26 cellular contexts compared by ENCODE assay signal in the genomic region with DNA sequence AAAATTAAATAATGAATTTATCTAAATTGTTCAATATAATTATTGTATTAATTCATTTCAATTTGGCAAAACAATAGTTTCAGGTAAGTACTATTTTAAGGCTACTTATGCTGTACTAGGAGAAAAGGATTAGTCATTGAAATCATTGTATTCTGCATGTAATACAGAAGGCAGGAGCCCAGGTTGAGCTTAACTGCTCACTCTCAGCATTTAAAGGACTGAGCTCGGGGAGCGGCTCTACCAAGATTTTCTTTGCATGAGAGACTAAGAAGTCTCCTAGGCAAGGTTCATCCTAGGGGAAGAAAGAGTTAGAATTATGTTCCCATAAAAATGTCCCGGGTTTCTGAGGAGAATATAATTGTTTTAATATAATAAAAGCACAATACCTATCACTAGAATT.
"Had no signal": no experiment of that assay in that cellular context is flagged by ENCODE, and none has a peak within 500 bp of the region (broad histone marks: within the 10 kb centered on the region; RNA-seq: fewer than 3 reads in every experiment).

No MANE protein-coding gene starts in this region.

- ATAC-seq: stimulated activated effector memory CD8-positive, alpha-beta T cell treated with anti-CD3 and anti-CD28 coated beads, Interleukin-12 subunit alpha, Interleukin-12 subunit beta, amount 100 ng/mL, for 72 hours; stimulated activated memory B cell treated with anti-CD40 and anti-IgM and Interleukin-4, amounts not matched to agents 10 μg/mL and 1 μg/mL and 100 μg/mL, for 72 hours; stimulated activated naive B cell treated with anti-CD40 and anti-IgM and Interleukin-4, amounts not matched to agents 10 μg/mL and 1 μg/mL and 100 μg/mL, for 72 hours; stimulated activated naive CD8-positive, alpha-beta T cell treated with anti-CD3 and anti-CD28 coated beads, Interleukin-15, amount 100 ng/mL, for 72 hours; stimulated activated naive CD8-positive, alpha-beta T cell treated with anti-CD3 and anti-CD28 coated beads, Interleukin-15, Interleukin-2, amounts not matched to agents 100 U/mL and 50 U/mL, for 24 hours; upper lobe of right lung had no signal

- H3K27ac ChIP-seq: stomach, suprapubic skin, testis, thoracic aorta, thyroid gland, tibial artery, tibial nerve, transverse colon, upper lobe of left lung, upper lobe of right lung, uterus, vagina had no signal

- H3K4me1 ChIP-seq: stomach, suprapubic skin, testis, thyroid gland, tibial artery, tibial nerve, transverse colon, upper lobe of left lung, upper lobe of right lung, uterus, vagina had no signal

- H3K27me3 ChIP-seq: stomach, suprapubic skin, testis, thyroid gland, tibial artery, tibial nerve, transverse colon, upper lobe of left lung, upper lobe of right lung, uterus, vagina had no signal

- H3K9me3 ChIP-seq: suprapubic skin, testis, thoracic aorta, thyroid gland, tibial artery, tibial nerve, transverse colon, upper lobe of left lung, upper lobe of right lung, uterus, vagina had no signal

- H3K36me3 ChIP-seq: stomach, suprapubic skin, thoracic aorta, thyroid gland, tibial artery, tibial nerve, transverse colon, upper lobe of left lung, upper lobe of right lung, uterus, vagina had no signal

- DNase-seq: stimulated activated CD4-positive, alpha-beta T cell treated with anti-CD3 and anti-CD28 coated beads, Interleukin-2, amount 100 ng/mL, for 48 hours; stimulated activated CD4-positive, alpha-beta T cell treated with anti-CD3 and anti-CD28 coated beads, Interleukin-4, amount 100 ng/mL, for 1 hour; stimulated activated CD4-positive, alpha-beta T cell treated with anti-CD3 and anti-CD28 coated beads, Interleukin-4, amount 100 ng/mL, for 24 hours; stimulated activated CD4-positive, alpha-beta T cell treated with anti-CD3 and anti-CD28 coated beads, Interleukin-4, amount 100 ng/mL, for 4 hours; stimulated activated CD8-positive, alpha-beta memory T cell treated with anti-CD3 and anti-CD28 coated beads, Interleukin-4, amount 100 ng/mL, for 48 hours; stimulated activated naive B cell treated with anti-CD40 and anti-IgM and Interleukin-4, amounts not matched to agents 10 μg/mL and 1 μg/mL and 100 μg/mL, for 72 hours; stimulated activated naive CD4-positive, alpha-beta T cell; stimulated activated naive CD4-positive, alpha-beta T cell treated with Interleukin-2 at 50 U/mL for 16 hours; stimulated activated naive CD8-positive, alpha-beta T cell treated with anti-CD3 and anti-CD28 coated beads, Interleukin-15, amount 100 ng/mL, for 72 hours; stimulated activated naive CD8-positive, alpha-beta T cell treated with anti-CD3 and anti-CD28 coated beads, Interleukin-15, Interleukin-2, amounts not matched to agents 100 U/mL and 50 U/mL, for 24 hours; stomach; substantia nigra; testis; thyroid gland; tibial artery; transverse colon; trophoblast cell; upper lobe of left lung; upper lobe of right lung; uterus had no signal

- H3K4me3 ChIP-seq: stomach, suprapubic skin, testis, thoracic aorta, thyroid gland, tibial artery, tibial nerve, transverse colon, upper lobe of left lung, upper lobe of right lung, uterus, vagina had no signal
